ENCODE assay signal across 18 cellular contexts in the genomic region with DNA sequence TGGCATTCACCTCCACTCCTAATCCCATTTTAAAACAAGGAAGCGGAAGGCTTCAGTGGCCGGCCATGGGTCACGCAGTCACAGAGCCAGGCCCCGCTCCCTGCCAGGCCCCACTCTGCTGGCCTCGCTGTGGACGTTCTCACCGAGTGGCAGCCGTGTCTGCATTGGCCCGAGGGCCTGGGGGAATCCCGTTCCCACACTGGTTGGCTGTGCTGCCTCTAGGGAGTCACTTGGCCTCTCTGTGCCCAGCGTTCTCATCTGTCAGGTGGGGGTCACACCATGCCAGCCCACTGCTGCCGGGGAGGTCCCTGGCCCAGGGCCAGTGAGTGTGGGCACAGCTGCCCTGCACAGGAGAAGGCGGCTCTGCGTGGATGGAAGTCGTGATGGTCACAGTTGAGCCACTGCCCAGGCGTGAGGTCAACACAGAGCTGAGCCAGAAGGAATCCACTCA.
"Had no signal": no experiment of that assay in that cellular context is flagged by ENCODE, and none has a peak within 500 bp of the region (broad histone marks: within the 10 kb centered on the region; RNA-seq: fewer than 3 reads in every experiment).

No MANE protein-coding gene starts in this region.

- H3K4me3 Mint-ChIP-seq: activated CD4-positive, alpha-beta T cell treated with anti-CD3 and anti-CD28 coated beads, Interleukin-2, amount 10 ng/mL, durations not matched to agents 24 days and 14 days; activated CD8-positive, alpha-beta T cell treated with anti-CD3 and anti-CD28 coated beads, Interleukin-2, amount 10 ng/mL, durations not matched to agents 7 days and 5 days; activated T-cell treated with anti-CD3 and anti-CD28 coated beads, Interleukin-2, amount 50 U/mL, for 24 hours; dendritic cell treated with granulocyte-macrophage colony-stimulating factor and Interleukin-4, amounts not matched to agents 40 ng/mL and 50 ng/mL, for 4 days; nephron progenitor cell; stimulated activated naive B cell treated with anti-CD40 and anti-IgM and Interleukin-4, amounts not matched to agents 10 μg/mL and 1 μg/mL and 100 μg/mL, for 72 hours had no signal

- H3K27ac ChIP-seq: gastrocnemius medialis, heart right ventricle, sigmoid colon, SK-N-MC had no signal

- ATAC-seq: activated CD8-positive, alpha-beta T cell treated with anti-CD3 and anti-CD28 coated beads, Interleukin-2, amount 10 ng/mL, durations not matched to agents 7 days and 5 days; esophagus mucosa; gastrocnemius medialis; heart right ventricle; left colon; stimulated activated naive B cell treated with anti-CD40 and anti-IgM and Interleukin-4, amounts not matched to agents 10 μg/mL and 1 μg/mL and 100 μg/mL, for 72 hours had no signal

- H3K4me1 ChIP-seq: gastrocnemius medialis, heart right ventricle, sigmoid colon had no signal

- DNase-seq: activated CD4-positive, alpha-beta T cell treated with anti-CD3 and anti-CD28 coated beads, Interleukin-2, amount 10 ng/mL, durations not matched to agents 24 days and 14 days; activated CD8-positive, alpha-beta T cell treated with anti-CD3 and anti-CD28 coated beads, Interleukin-2, amount 10 ng/mL, durations not matched to agents 7 days and 5 days; activated naive CD4-positive, alpha-beta T cell treated with Interleukin-2 at 50 U/mL for 16 hours; activated T-cell treated with anti-CD3 and anti-CD28 coated beads, Interleukin-2, amount 50 U/mL, for 24 hours; effector CD8-positive, alpha-beta T cell; gastrocnemius medialis; mammary epithelial cell; nephron progenitor cell; occipital lobe; sigmoid colon; stimulated activated naive B cell treated with anti-CD40 and anti-IgM and Interleukin-4, amounts not matched to agents 10 μg/mL and 1 μg/mL and 100 μg/mL, for 72 hours had no signal

- H3K36me3 Mint-ChIP-seq: stimulated activated naive B cell treated with anti-CD40 and anti-IgM and Interleukin-4, amounts not matched to agents 10 μg/mL and 1 μg/mL and 100 μg/mL, for 72 hours had no signal

- H3K4me3 ChIP-seq: gastrocnemius medialis, heart right ventricle, sigmoid colon, SK-N-MC had no signal

- H3K27ac Mint-ChIP-seq: activated CD4-positive, alpha-beta T cell treated with anti-CD3 and anti-CD28 coated beads, Interleukin-2, amount 10 ng/mL, durations not matched to agents 24 days and 14 days; activated CD8-positive, alpha-beta T cell treated with anti-CD3 and anti-CD28 coated beads, Interleukin-2, amount 10 ng/mL, durations not matched to agents 7 days and 5 days; activated T-cell treated with anti-CD3 and anti-CD28 coated beads, Interleukin-2, amount 50 U/mL, for 24 hours; activated T-helper 2 cell treated with anti-CD3 and anti-CD28 coated beads, Interferon-gamma antibody, Interleukin-2, Interleukin-4, amounts not matched to agents 10 μg/mL and 5 μg/mL and 100 μg/mL, durations not matched to agents 14 hours and 24 hours and 36 hours; dendritic cell treated with granulocyte-macrophage colony-stimulating factor and Interleukin-4, amounts not matched to agents 40 ng/mL and 50 ng/mL, for 4 days; nephron progenitor cell; stimulated activated naive B cell treated with anti-CD40 and anti-IgM and Interleukin-4, amounts not matched to agents 10 μg/mL and 1 μg/mL and 100 μg/mL, for 72 hours had no signal

- H3K4me1 Mint-ChIP-seq: activated CD4-positive, alpha-beta T cell treated with anti-CD3 and anti-CD28 coated beads, Interleukin-2, amount 10 ng/mL, durations not matched to agents 24 days and 14 days had no signal

- FAIRE-seq: astrocyte had no signal

- H3K36me3 ChIP-seq: gastrocnemius medialis, heart right ventricle, sigmoid colon had no signal

- H3K9me3 Mint-ChIP-seq: activated CD4-positive, alpha-beta T cell treated with anti-CD3 and anti-CD28 coated beads, Interleukin-2, amount 10 ng/mL, durations not matched to agents 24 days and 14 days; activated T-cell treated with anti-CD3 and anti-CD28 coated beads, Interleukin-2, amount 50 U/mL, for 24 hours; activated T-helper 2 cell treated with anti-CD3 and anti-CD28 coated beads, Interferon-gamma antibody, Interleukin-2, Interleukin-4, amounts not matched to agents 10 μg/mL and 5 μg/mL and 100 μg/mL, durations not matched to agents 14 hours and 24 hours and 36 hours; dendritic cell treated with granulocyte-macrophage colony-stimulating factor and Interleukin-4, amounts not matched to agents 40 ng/mL and 50 ng/mL, for 4 days; nephron progenitor cell; stimulated activated naive B cell treated with anti-CD40 and anti-IgM and Interleukin-4, amounts not matched to agents 10 μg/mL and 1 μg/mL and 100 μg/mL, for 72 hours had no signal

- H3K9me3 ChIP-seq: gastrocnemius medialis, heart right ventricle, sigmoid colon had no signal
